Comparison of ENCODE assay signal across 10 cellular contexts in genomic region chr18:49094979-49095632, GRCh38.
DNase-seq lines count a peak whose midpoint lies in the region; ATAC-seq and TF ChIP-seq lines count a peak whose summit lies in the region.
"Had no signal": no experiment of that assay in that cellular context is flagged by ENCODE, and none has a peak within 500 bp of the region (broad histone marks: within the 10 kb centered on the region; RNA-seq: fewer than 3 reads in every experiment).

No MANE protein-coding gene starts in this region.

- no peak overlapping the region for H3K4me3 ChIP-seq in HFF-Myc (replicated peaks; ENCODE audit: low read depth, low read length)

- peak; percentile 66 for DNase-seq in AG08395 (ENCODE audit: low spot score)
- peak; percentile 41 for DNase-seq in HFF-Myc (ENCODE audit: extremely low read depth, low read depth)
- peak; percentile 95 for DNase-seq in amniotic epithelial cell (ENCODE audit: low read depth)
- peak; percentile 91 for DNase-seq in iris pigment epithelial cell (ENCODE audit: low read depth)
- DNase-seq in middle frontal gyrus (ENCODE audit: extremely low spot score, low spot score) = no peak
- no peak for DNase-seq in iPS-NIHi11 (ENCODE audit: low spot score)
- DNase-seq in activated CD4-positive, alpha-beta T cell treated with anti-CD3 and anti-CD28 coated beads, Interleukin-2, amount 50 U/mL, for 48 hours = no peak
- DNase-seq: immature natural killer cell, retina had no signal

- no peak for TF ChIP-seq CTCF in HFF-Myc (IDR thresholded peaks at IDR 0.05; ENCODE audit: low read depth, low read length, missing control alignments)

- ATAC-seq in HG03354 (IDR thresholded peaks at IDR 0.05; ENCODE audit: poor library complexity, severe bottlenecking, unreplicated experiment) = no peak

Comparison
In these comparisons a context has a peak if more than half of its experiments do, and no peak if none do; other contexts are left out.
1. DNase-seq: peak in AG08395 (single experiment), HFF-Myc (single experiment), amniotic epithelial cell (single experiment) and iris pigment epithelial cell (single experiment); none in middle frontal gyrus (single experiment), iPS-NIHi11 (single experiment) and activated CD4-positive, alpha-beta T cell treated with anti-CD3 and anti-CD28 coated beads, Interleukin-2, amount 50 U/mL, for 48 hours (0 of 2).